In the genomic region with DNA sequence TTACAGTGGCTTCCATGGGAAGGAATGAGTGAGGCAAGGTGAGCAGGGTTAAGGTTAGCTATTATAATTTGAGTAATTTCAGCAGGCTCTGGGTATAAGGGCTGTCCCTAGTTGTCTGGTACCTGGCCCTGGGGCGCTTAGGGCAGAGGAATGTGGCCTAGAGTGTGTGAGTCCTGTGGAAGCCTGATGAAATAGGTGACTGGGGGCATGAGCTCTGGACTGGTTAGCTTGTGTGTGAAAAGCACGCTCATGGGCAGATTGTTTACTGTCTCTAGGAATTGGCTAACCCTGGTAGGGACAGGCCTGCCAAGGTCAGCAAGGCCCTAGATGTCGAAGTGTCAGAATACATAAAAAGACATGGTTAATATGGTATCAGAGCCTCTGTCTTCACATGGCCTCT, we compare ENCODE assay signal across 19 cellular contexts.
"Had no signal": no experiment of that assay in that cellular context is flagged by ENCODE, and none has a peak within 500 bp of the region (broad histone marks: within the 10 kb centered on the region; RNA-seq: fewer than 3 reads in every experiment).

No MANE protein-coding gene starts in this region.

- H3K27me3 ChIP-seq: MG63 had no signal

- H3K9me3 ChIP-seq: MG63, SK-N-SH had no signal

- H3K36me3 ChIP-seq: MG63 had no signal

- DNase-seq: KBM-7, MG63, NCI-H1092, NCI-H1105 treated with DMSO at 0.1 percent for 48 hours, NCI-H1417 treated with DMSO at 0.1 percent for 48 hours, NCI-H146, NCI-H1694 treated with DMSO at 0.1 percent for 48 hours, NCI-H1930, NCI-H2081, NCI-H2107, NCI-H2227 treated with DMSO at 0.1 percent for 48 hours, NCI-H524, NCI-H526 treated with DMSO at 0.1 percent for 48 hours, NCI-H774, SHP77, SK-N-SH, SW 1271 had no signal

- FAIRE-seq: HTR-8/SVneo had no signal

- H3K4me3 ChIP-seq: MG63 had no signal

- H3K27ac ChIP-seq: RWPE1 had no signal
